ENCODE assay signal across 12 cellular contexts in genomic region chr1:216095400-216095799, GRCh38.
"Had no signal": no experiment of that assay in that cellular context is flagged by ENCODE, and none has a peak within 500 bp of the region (broad histone marks: within the 10 kb centered on the region; RNA-seq: fewer than 3 reads in every experiment).

No MANE protein-coding gene starts in this region.

- H3K4me1 ChIP-seq: body of pancreas, upper lobe of left lung had no signal

- H3K27ac ChIP-seq: body of pancreas, upper lobe of left lung had no signal

- H3K27me3 ChIP-seq: body of pancreas, upper lobe of left lung had no signal

- H3K4me3 ChIP-seq: body of pancreas, upper lobe of left lung had no signal

- ATAC-seq: body of pancreas; esophagus mucosa; natural killer cell; right cardiac atrium; stimulated activated naive CD8-positive, alpha-beta T cell treated with anti-CD3 and anti-CD28 coated beads, Interleukin-15, amount 100 ng/mL, for 72 hours had no signal

- DNase-seq: activated CD4-positive, CD25-positive, alpha-beta regulatory T cell treated with anti-CD3 and anti-CD28 coated beads, Interleukin-2, amount 50 U/mL, for 72 hours; activated naive CD8-positive, alpha-beta T cell treated with anti-CD3 and anti-CD28 coated beads for 36 hours; body of pancreas; caudate nucleus; hippocampal formation; natural killer cell; occipital lobe; right cardiac atrium; small intestine; stimulated activated naive CD8-positive, alpha-beta T cell treated with anti-CD3 and anti-CD28 coated beads, Interleukin-15, amount 100 ng/mL, for 72 hours; upper lobe of left lung had no signal

- H3K9me3 ChIP-seq: body of pancreas, upper lobe of left lung had no signal

- H3K36me3 ChIP-seq: upper lobe of left lung had no signal
